In the genomic region with DNA sequence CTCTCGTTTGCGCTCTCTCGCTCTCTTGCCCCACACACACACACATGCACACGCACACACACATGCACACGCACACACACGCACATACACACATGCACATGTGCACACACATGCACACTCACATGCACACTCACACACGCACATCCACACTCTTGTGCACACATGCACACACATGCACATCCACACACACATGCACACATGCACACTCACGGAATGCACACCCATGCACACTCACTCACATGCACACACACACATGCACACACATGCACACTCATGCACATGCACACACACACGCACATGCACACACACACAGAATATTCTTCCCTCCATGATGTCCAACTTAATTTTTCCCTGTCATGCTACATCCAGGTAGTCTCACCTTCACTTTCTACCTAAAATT, we compare ENCODE assay signal across 14 cellular contexts.
A peak's percentile ranks its signal among the peaks of the same experiment; 100 is the strongest.
DNase-seq lines count a peak whose midpoint lies in the region; ATAC-seq, FAIRE-seq and TF ChIP-seq lines count a peak whose summit lies in the region.
"Had no signal": no experiment of that assay in that cellular context is flagged by ENCODE, and none has a peak within 500 bp of the region (broad histone marks: within the 10 kb centered on the region; RNA-seq: fewer than 3 reads in every experiment).

No MANE protein-coding gene starts in this region.

- no peak overlapping the region for H3K14ac ChIP-seq in trophoblast cell (ENCODE audit: low read length)

- DNase-seq in Caco-2 (no peak), HTR-8/SVneo (ENCODE audit: insufficient read length, low spot score) (no peak), bronchial epithelial cell (ENCODE audit: low read depth) (no peak), trophoblast cell (no peak)
- DNase-seq in stimulated activated naive CD4-positive, alpha-beta T cell (lab: John Stamatoyannopoulos, UW) = no peak
- no peak for DNase-seq in activated effector memory CD4-positive, alpha-beta T cell treated with Interleukin-2 at 50 U/mL for 16 hours
- DNase-seq: AML-193; Calu3; CD4-positive, CD25-positive, alpha-beta regulatory T cell; DMS 273 treated with DMSO at 0.1 percent for 48 hours had no signal

- no peak overlapping the region for H4K8ac ChIP-seq in trophoblast cell (ENCODE audit: low read depth, low read length)

- ATAC-seq in GM21529 (IDR thresholded peaks at IDR 0.05; ENCODE audit: unreplicated experiment) = no peak

- no peak overlapping the region for H2AFZ ChIP-seq in trophoblast cell (ENCODE audit: insufficient read depth, low read length, poor library complexity)

- no peaks in the 10 kb centered on the region for H3K79me2 ChIP-seq in trophoblast cell (ENCODE audit: control insufficient read depth, insufficient read depth, low read length, poor library complexity)

- POLR2A ChIA-PET in Caco-2 (lab: Charles Lee) = no interaction called here

- H3K4me3 ChIP-seq in Caco-2 (ENCODE audit: low read depth, low read length) = no peak overlapping the region
- no peak overlapping the region for H3K4me3 ChIP-seq in bronchial epithelial cell (ENCODE audit: low read depth, low read length)
- H3K4me3 ChIP-seq in trophoblast cell (ENCODE audit: low read depth, low read length) = peak overlapping the region; percentile 67
- H3K4me3 ChIP-seq: BLaER1 treated with 17β-estradiol and CSF1 and Interleukin-3, amounts not matched to agents 10 nM and 100 nM had no signal

- H3K27me3 Mint-ChIP-seq in Caco-2 (ENCODE audit: insufficient read depth, unreplicated experiment) = no peaks in the 10 kb centered on the region
- H3K27me3 Mint-ChIP-seq: CD4-positive, CD25-positive, alpha-beta regulatory T cell had no signal

- no peak overlapping the region for H2AK5ac ChIP-seq in trophoblast cell (ENCODE audit: low read length)

- TF ChIP-seq CTCF in Caco-2 (IDR thresholded peaks at IDR 0.05; ENCODE audit: insufficient read depth in 1 of 2, low read depth in 1 of 2, low read length in 1 of 2, severe bottlenecking in 1 of 2, unreplicated experiment in 1 of 2) (no peak), bronchial epithelial cell (IDR thresholded peaks at IDR 0.05; ENCODE audit: insufficient read depth, low read length, severe bottlenecking) (no peak)

- H4K12ac ChIP-seq in trophoblast cell (ENCODE audit: low read depth, low read length) = no peak overlapping the region

- H3K9ac ChIP-seq in trophoblast cell (ENCODE audit: low read length) = no peak overlapping the region
- H3K9ac ChIP-seq: BLaER1 treated with 17β-estradiol and CSF1 and Interleukin-3, amounts not matched to agents 10 nM and 100 nM had no signal

- peaks cover 16% of the 10 kb centered on the region for H3K4me1 ChIP-seq in Caco-2
- no peaks in the 10 kb centered on the region for H3K4me1 ChIP-seq in trophoblast cell (ENCODE audit: control insufficient read depth in 1 of 2, insufficient read depth in 2 of 2, low read length in 2 of 2)
- H3K4me1 ChIP-seq: BLaER1 treated with 17β-estradiol and CSF1 and Interleukin-3, amounts not matched to agents 10 nM and 100 nM had no signal

- no peak overlapping the region for H2BK5ac ChIP-seq in trophoblast cell (ENCODE audit: low read depth, low read length, poor library complexity)

- peaks cover 8% of the 10 kb centered on the region for H3K9me3 Mint-ChIP-seq in Caco-2 (ENCODE audit: unreplicated experiment)

- no TSS peak for BruUV-seq in Caco-2 (replicated peaks; lab: Mats Ljungman, UMichigan)

- H3K27ac ChIP-seq in trophoblast cell (ENCODE audit: low read depth, low read length) = no peak overlapping the region
- H3K27ac ChIP-seq: BLaER1 treated with 17β-estradiol and CSF1 and Interleukin-3, amounts not matched to agents 10 nM and 100 nM had no signal

- WGBS in trophoblast cell (ENCODE audit: extremely low coverage, insufficient coverage, insufficient read length) = no CpG with 5 or more reads among the region's 9 CpGs

- H3K23ac ChIP-seq in trophoblast cell (ENCODE audit: low read length) = peak overlapping the region; percentile 99

- peak overlapping the region; percentile 39 for H3K27ac Mint-ChIP-seq in Caco-2 (ENCODE audit: unreplicated experiment)
- H3K27ac Mint-ChIP-seq: CD4-positive, CD25-positive, alpha-beta regulatory T cell had no signal

- H3K36me3 ChIP-seq in Caco-2 (ENCODE audit: control insufficient read depth, insufficient read depth, low read length) = no peaks in the 10 kb centered on the region
- H3K36me3 ChIP-seq in bronchial epithelial cell (ENCODE audit: control insufficient read depth, insufficient read depth, low read length) = no peaks in the 10 kb centered on the region
- no peaks in the 10 kb centered on the region for H3K36me3 ChIP-seq in trophoblast cell (ENCODE audit: control insufficient read depth in 1 of 2, insufficient read depth in 2 of 2, low read length in 2 of 2)
- H3K36me3 ChIP-seq: BLaER1 treated with 17β-estradiol and CSF1 and Interleukin-3, amounts not matched to agents 10 nM and 100 nM had no signal

- no peak overlapping the region for H3K4me2 ChIP-seq in trophoblast cell (ENCODE audit: low read length)
- H3K4me2 ChIP-seq: BLaER1 treated with 17β-estradiol and CSF1 and Interleukin-3, amounts not matched to agents 10 nM and 100 nM had no signal

- intact Hi-C loops in Caco-2 (cut with micrococcal nuclease; ENCODE audit: unreplicated experiment) = no loop called here

- H3K27me3 ChIP-seq in Caco-2 (replicated peaks; ENCODE audit: control insufficient read depth, insufficient read depth, low read length) = no peaks in the 10 kb centered on the region
- H3K27me3 ChIP-seq in bronchial epithelial cell (ENCODE audit: control insufficient read depth, insufficient read depth, low read length) = no peaks in the 10 kb centered on the region
- H3K27me3 ChIP-seq in trophoblast cell (ENCODE audit: insufficient read depth, low read length) = no peaks in the 10 kb centered on the region
- H3K27me3 ChIP-seq: BLaER1 treated with 17β-estradiol and CSF1 and Interleukin-3, amounts not matched to agents 10 nM and 100 nM had no signal

- H3K9me3 ChIP-seq in Caco-2 (no peaks in the 10 kb centered on the region), trophoblast cell (ENCODE audit: insufficient read depth, low read depth, low read length) (peaks cover 2% of the 10 kb centered on the region)
- H3K9me3 ChIP-seq: BLaER1 treated with 17β-estradiol and CSF1 and Interleukin-3, amounts not matched to agents 10 nM and 100 nM had no signal

- no peak overlapping the region for H4K91ac ChIP-seq in trophoblast cell (ENCODE audit: low read depth, low read length)

- no peak overlapping the region for H2BK120ac ChIP-seq in trophoblast cell (ENCODE audit: insufficient read depth, low read length, poor library complexity)

- H3K4ac ChIP-seq in trophoblast cell (ENCODE audit: low read depth, low read length) = no peak overlapping the region

- CTCF ChIA-PET in Caco-2 (lab: Charles Lee) = interaction anchor here (0.6 kb wide), 1 partner anchor 1503 kb away, joined by 7 read pairs; no protein-coding TSS in a partner anchor

- no peaks in the 10 kb centered on the region for H3K79me1 ChIP-seq in trophoblast cell (ENCODE audit: low read length)

- no peak overlapping the region for H3K18ac ChIP-seq in trophoblast cell (ENCODE audit: low read length)

- no peak overlapping the region for H3K4me3 Mint-ChIP-seq in Caco-2 (ENCODE audit: unreplicated experiment)
- H3K4me3 Mint-ChIP-seq: CD4-positive, CD25-positive, alpha-beta regulatory T cell had no signal

- H2BK12ac ChIP-seq in trophoblast cell (ENCODE audit: low read length) = no peak overlapping the region

- no peaks in the 10 kb centered on the region for H3K36me3 Mint-ChIP-seq in Caco-2 (ENCODE audit: insufficient read depth, unreplicated experiment)
- H3K36me3 Mint-ChIP-seq: CD4-positive, CD25-positive, alpha-beta regulatory T cell had no signal

- H3K4me1 Mint-ChIP-seq in Caco-2 (ENCODE audit: low read depth, unreplicated experiment) = peaks cover 8% of the 10 kb centered on the region
- H3K4me1 Mint-ChIP-seq: CD4-positive, CD25-positive, alpha-beta regulatory T cell had no signal

- FAIRE-seq in HTR-8/SVneo (lab: Jason Lieb, UNC) = peak; percentile 36
- peak; percentile 40 for FAIRE-seq in bronchial epithelial cell (lab: Jason Lieb, UNC)
- FAIRE-seq: GM12891, H54 had no signal
